17 cellular contexts compared by ENCODE assay signal in genomic region chr2:215716971-215717370, GRCh38.
"Had no signal": no experiment of that assay in that cellular context is flagged by ENCODE, and none has a peak within 500 bp of the region (broad histone marks: within the 10 kb centered on the region; RNA-seq: fewer than 3 reads in every experiment).

No MANE protein-coding gene starts in this region.

- H3K4me1 ChIP-seq: prostate gland had no signal

- H3K4me3 Mint-ChIP-seq: activated naive CD8-positive, alpha-beta T cell; endodermal cell; natural killer cell; stimulated activated naive CD8-positive, alpha-beta T cell treated with anti-CD3 and anti-CD28 coated beads, Interleukin-15, Interleukin-2, amounts not matched to agents 100 ng/mL and 50 ng/mL, for 24 hours; type B pancreatic cell had no signal

- H3K36me3 ChIP-seq: prostate gland, right atrium auricular region, WERI-Rb-1 had no signal

- H3K9me3 Mint-ChIP-seq: endodermal cell; natural killer cell; stimulated activated naive CD8-positive, alpha-beta T cell treated with anti-CD3 and anti-CD28 coated beads, Interleukin-15, Interleukin-2, amounts not matched to agents 100 ng/mL and 50 ng/mL, for 24 hours; type B pancreatic cell had no signal

- DNase-seq: activated CD4-positive, alpha-beta T cell treated with anti-CD3 and anti-CD28 coated beads, Interleukin-2, amount 50 U/mL, for 4 hours; activated gamma-delta T cell treated with Interleukin-2 at 50 U/mL for 16 hours; endodermal cell; left cardiac atrium; natural killer cell; nucleus accumbens; stimulated activated CD4-positive, alpha-beta T cell treated with anti-CD3 and anti-CD28 coated beads, Interleukin-15, amount 100 ng/mL, for 24 hours; stimulated activated CD4-positive, alpha-beta T cell treated with anti-CD3 and anti-CD28 coated beads, Interleukin-2, amount 100 ng/mL, for 48 hours; SW 1271; T-helper 2 cell; WERI-Rb-1 had no signal

- H3K9me3 ChIP-seq: prostate gland, right atrium auricular region had no signal

- H3K27ac Mint-ChIP-seq: activated naive CD8-positive, alpha-beta T cell; endodermal cell; natural killer cell; stimulated activated naive CD8-positive, alpha-beta T cell treated with anti-CD3 and anti-CD28 coated beads, Interleukin-15, Interleukin-2, amounts not matched to agents 100 ng/mL and 50 ng/mL, for 24 hours; type B pancreatic cell had no signal

- H3K27me3 Mint-ChIP-seq: type B pancreatic cell had no signal

- H3K27me3 ChIP-seq: right atrium auricular region had no signal

- H3K4me3 ChIP-seq: prostate gland, right atrium auricular region, skin epidermis had no signal

- H3K36me3 Mint-ChIP-seq: natural killer cell, type B pancreatic cell had no signal

- H3K27ac ChIP-seq: prostate gland, WERI-Rb-1 had no signal

- H3K4me1 Mint-ChIP-seq: natural killer cell had no signal

- ATAC-seq: natural killer cell had no signal
